ENCODE assay signal across 3 cellular contexts in the genomic region with DNA sequence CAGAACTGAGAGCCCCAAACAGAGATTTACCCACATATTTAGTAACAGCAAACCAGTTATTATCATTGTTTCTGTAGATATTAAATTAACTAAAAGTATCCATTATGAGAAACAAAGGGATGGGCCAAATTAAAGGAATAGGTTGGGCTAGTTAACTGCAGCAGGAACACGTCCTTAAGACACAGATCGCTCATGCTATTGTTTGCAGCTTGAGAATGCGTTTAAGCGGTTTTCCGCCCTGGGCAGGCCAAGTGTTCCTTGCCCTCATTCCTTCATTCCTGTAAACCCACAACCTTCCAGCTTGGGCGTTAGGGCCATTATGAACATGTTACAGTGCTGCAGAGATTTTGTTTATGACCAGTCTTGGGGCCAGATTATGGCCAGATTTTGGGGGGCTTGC. TPM values are rescaled to one million over a fixed set of nuclear protein-coding genes. Genes with fewer than 3 reads are reported as not detected.
"Had no signal": no experiment of that assay in that cellular context is flagged by ENCODE, and none has a peak within 500 bp of the region (broad histone marks: within the 10 kb centered on the region; RNA-seq: fewer than 3 reads in every experiment).

No MANE protein-coding gene starts in this region.

RNA-seq across cellular contexts. Expression of a gene that starts 21.4 kb away (rescaled TPM):
- total RNA-seq: HT-29 had no signal
- polyA plus RNA-seq: IgD-negative memory B cell had no signal

RNA-seq across cellular contexts. Expression of a gene that starts 25.0 kb away (rescaled TPM):
- total RNA-seq: H7 had no signal
- polyA plus RNA-seq: IgD-negative memory B cell had no signal
